8 cellular contexts compared by ENCODE assay signal in genomic region chr15:82810061-82810862, GRCh38. TPM values are rescaled to one million over a fixed set of nuclear protein-coding genes. Genes with fewer than 3 reads are reported as not detected.
A peak's percentile ranks its signal among the peaks of the same experiment; 100 is the strongest.
DNase-seq lines count a peak whose midpoint lies in the region; ATAC-seq and TF ChIP-seq lines count a peak whose summit lies in the region.

No MANE protein-coding gene starts in this region.

- peaks cover 8% of the 10 kb centered on the region; the same call in 1 of the 2 replicates for H4K20me1 ChIP-seq in GM23338 (replicated peaks; ENCODE audit: insufficient read depth)

- peaks cover 8% of the 10 kb centered on the region; the same call in 1 of the 3 replicates for H3K36me3 Mint-ChIP-seq in GM23338 (ENCODE audit: low read depth)
- peaks cover 26% of the 10 kb centered on the region for H3K36me3 Mint-ChIP-seq in activated CD4-positive, alpha-beta T cell treated with anti-CD3 and anti-CD28 coated beads, Interleukin-2, amount 10 ng/mL, durations not matched to agents 24 days and 14 days (ENCODE audit: low read depth)
- no peaks in the 10 kb centered on the region for H3K36me3 Mint-ChIP-seq in endothelial cell (ENCODE audit: low read depth, unreplicated experiment)

- H3K36me3 ChIP-seq in GM06990 (ENCODE audit: control insufficient read depth, insufficient read depth, low read length) (peaks cover 3% of the 10 kb centered on the region; the same call in 1 of the 2 replicates), GM23338 (ENCODE audit: insufficient read depth) (no peaks in the 10 kb centered on the region), MG63 (peaks cover 24% of the 10 kb centered on the region), muscle layer of colon (ENCODE audit: insufficient read depth, low read length) (peaks cover 10% of the 10 kb centered on the region), transverse colon (peaks cover 0 to 19% (median 6%) of the 10 kb centered on the region in 4 donors)

- peak; percentile 10 for ATAC-seq in GM23338

- H3K4me3 Mint-ChIP-seq in GM23338 = peak overlapping the region; percentile 92
- H3K4me3 Mint-ChIP-seq in activated CD4-positive, alpha-beta T cell treated with anti-CD3 and anti-CD28 coated beads, Interleukin-2, amount 10 ng/mL, durations not matched to agents 24 days and 14 days = peak overlapping the region; percentile 88
- H3K4me3 Mint-ChIP-seq in endothelial cell (ENCODE audit: unreplicated experiment) = peak overlapping the region; percentile 95

- H2AFZ ChIP-seq in GM23338 = peak overlapping the region; percentile 80; the same call in 1 of the 2 replicates

- in situ Hi-C loops in transverse colon (cut with MboI; ENCODE audit: low pct_ligation_motif_present in 1 of 4, low pct_unique_long_range_greater_than_20kb in 1 of 4, low sequenced_read_pairs in 3 of 4) = no loop called here

- H3F3A ChIP-seq in GM23338 (replicated peaks; ENCODE audit: low read depth) = peaks cover 5% of the 10 kb centered on the region; the same call in 1 of the 2 replicates

- H3K27me3 Mint-ChIP-seq in GM23338 (ENCODE audit: insufficient read depth, low read depth, poor library complexity) (no peaks in the 10 kb centered on the region), endothelial cell (ENCODE audit: unreplicated experiment) (peaks cover 3% of the 10 kb centered on the region)
- peaks cover 12% of the 10 kb centered on the region for H3K27me3 Mint-ChIP-seq in activated CD4-positive, alpha-beta T cell treated with anti-CD3 and anti-CD28 coated beads, Interleukin-2, amount 10 ng/mL, durations not matched to agents 24 days and 14 days

- no peaks in the 10 kb centered on the region for H3K9me3 Mint-ChIP-seq in GM23338
- H3K9me3 Mint-ChIP-seq in activated CD4-positive, alpha-beta T cell treated with anti-CD3 and anti-CD28 coated beads, Interleukin-2, amount 10 ng/mL, durations not matched to agents 24 days and 14 days = no peaks in the 10 kb centered on the region
- H3K9me3 Mint-ChIP-seq in endothelial cell (ENCODE audit: unreplicated experiment) = no peaks in the 10 kb centered on the region

- H3K4me2 ChIP-seq in GM23338 = peak overlapping the region; percentile 90

- H3K4me1 Mint-ChIP-seq in GM23338 (peaks cover 22% of the 10 kb centered on the region), endothelial cell (ENCODE audit: unreplicated experiment) (peaks cover 10% of the 10 kb centered on the region)
- peaks cover 20% of the 10 kb centered on the region for H3K4me1 Mint-ChIP-seq in activated CD4-positive, alpha-beta T cell treated with anti-CD3 and anti-CD28 coated beads, Interleukin-2, amount 10 ng/mL, durations not matched to agents 24 days and 14 days

- 0 out of 2 replicates have a peak, but pooled peaks cover 2% of the 10 kb centered on the region for H3K9me2 ChIP-seq in GM23338 (ENCODE audit: insufficient read depth)

- no peak overlapping the region for H3K27ac ChIP-seq in GM23338 (ENCODE audit: low read depth)
- H3K27ac ChIP-seq in muscle layer of colon (ENCODE audit: low read depth, low read length) = peak overlapping the region; percentile 97
- H3K27ac ChIP-seq in transverse colon = peak overlapping the region; percentile 99 to 100 (median 100)

- H3K4me3 ChIP-seq in GM06990 (replicated peaks; ENCODE audit: low read depth, low read length) (peak overlapping the region; percentile 96), GM23338 (peak overlapping the region; percentile 77), MG63 (peak overlapping the region; percentile 80), muscle layer of colon (ENCODE audit: low read depth in 1 of 2, low read length in 2 of 2) (peak overlapping the region; percentile 87 to 95), transverse colon (peak overlapping the region; percentile 74 to 97 (median 87))

- no peaks in the 10 kb centered on the region for H3K27me3 ChIP-seq in GM06990 (replicated peaks; ENCODE audit: control insufficient read depth, insufficient read depth, low read length)
- H3K27me3 ChIP-seq in GM23338 (ENCODE audit: insufficient read depth) = peaks cover 5% of the 10 kb centered on the region; the same call in 1 of the 2 replicates
- H3K27me3 ChIP-seq in MG63 = no peaks in the 10 kb centered on the region
- no peaks in the 10 kb centered on the region for H3K27me3 ChIP-seq in muscle layer of colon (ENCODE audit: control insufficient read depth in 1 of 2, insufficient read depth in 2 of 2, low read length in 2 of 2)
- H3K27me3 ChIP-seq in transverse colon = no peaks in the 10 kb centered on the region

- peaks cover 7% of the 10 kb centered on the region; the same call in 1 of the 2 replicates for H3K79me2 ChIP-seq in GM23338 (replicated peaks; ENCODE audit: insufficient read depth)

- no peak overlapping the region for H3K27ac Mint-ChIP-seq in GM23338
- peak overlapping the region; percentile 95 for H3K27ac Mint-ChIP-seq in activated CD4-positive, alpha-beta T cell treated with anti-CD3 and anti-CD28 coated beads, Interleukin-2, amount 10 ng/mL, durations not matched to agents 24 days and 14 days
- H3K27ac Mint-ChIP-seq in endothelial cell (ENCODE audit: unreplicated experiment) = peak overlapping the region; percentile 95

- H3K9ac ChIP-seq in muscle layer of colon (ENCODE audit: low read length) = peak overlapping the region; percentile 93

- 0% methylated on average over 7 to 35 of the region's 80 CpGs for WGBS in transverse colon (ENCODE audit: low coverage in 1 of 2), 2 donors

- DNase-seq in GM06990 (ENCODE audit: extremely low read depth, insufficient read length) (peak; percentile 68), GM23338 (ENCODE audit: low spot score) (peak; percentile 60), MG63 (peak; percentile 42), endothelial cell (ENCODE audit: low spot score) (peak; percentile 52), transverse colon (peak; percentile 37), germinal center (ENCODE audit: low spot score) (no peak)
- DNase-seq in activated CD4-positive, alpha-beta T cell treated with anti-CD3 and anti-CD28 coated beads, Interleukin-2, amount 10 ng/mL, durations not matched to agents 24 days and 14 days = peak; percentile 85

- no peaks in the 10 kb centered on the region for H3K9me3 ChIP-seq in MG63
- H3K9me3 ChIP-seq in muscle layer of colon (ENCODE audit: low read length) = no peaks in the 10 kb centered on the region
- no peaks in the 10 kb centered on the region for H3K9me3 ChIP-seq in transverse colon

- TF ChIP-seq CTCF in GM06990 (IDR thresholded peaks at IDR 0.05; ENCODE audit: insufficient read depth, low read length, poor library complexity, severe bottlenecking) = no peak
- no peak for TF ChIP-seq CTCF in GM23338 (conservative IDR thresholded peaks at IDR 0.05; ENCODE audit: low read depth in 2 of 2)
- TF ChIP-seq CTCF in endothelial cell (IDR thresholded peaks at IDR 0.05; ENCODE audit: unreplicated experiment) = no peak
- no peak for TF ChIP-seq CTCF in transverse colon (IDR thresholded peaks at IDR 0.05)

- TF ChIP-seq EP300 in transverse colon (IDR thresholded peaks at IDR 0.05; ENCODE audit: low read depth) = no peak

- H3K4me1 ChIP-seq in GM23338 (ENCODE audit: insufficient read depth) (peaks cover 18% of the 10 kb centered on the region), muscle layer of colon (ENCODE audit: insufficient read depth, low read length) (peaks cover 24% of the 10 kb centered on the region), transverse colon (peaks cover 7 to 27% (median 17%) of the 10 kb centered on the region in 4 donors)

- no peak for TF ChIP-seq POLR2A in transverse colon (IDR thresholded peaks at IDR 0.05)

- intact Hi-C loops in activated CD4-positive, alpha-beta T cell treated with anti-CD3 and anti-CD28 coated beads, Interleukin-2, amount 10 ng/mL, durations not matched to agents 24 days and 14 days (cut with micrococcal nuclease) = loop anchor here (1.0 to 5.0 kb wide), 3 partner anchors 140 to 389 kb away; partner anchors contain the start of gene C15orf40
- intact Hi-C loops in transverse colon (cut with DNase I; ENCODE audit: low total_unique reads) = no loop called here

TF ChIP-seq in GM23338, 12 proteins besides CTCF, POLR2A, EP300 and RAD21 (continues in another document):
- no peak for TF ChIP-seq POLR2AphosphoS5 (IDR thresholded peaks at IDR 0.05; ENCODE audit: low read depth)
- TF ChIP-seq ZNF331 (CRISPR knock-in tag; IDR thresholded peaks at IDR 0.05; ENCODE audit: low read depth) = no peak
- TF ChIP-seq STAT1 (IDR thresholded peaks at IDR 0.05; ENCODE audit: unreplicated experiment) = no peak
- TF ChIP-seq CREB1 (CRISPR knock-in tag; IDR thresholded peaks at IDR 0.05; ENCODE audit: low read depth) = no peak

RNA-seq across cellular contexts. Expression of gene WHAMM, which starts 0.8 kb away (rescaled TPM):
- total RNA-seq in GM23338 (2014; rRNA removed; shearing (Covaris generic)) = 2.2 and 8.3 TPM in 2 replicates
- 4.1 and 4.2 TPM in 2 replicates for polyA plus RNA-seq in GM23338 (2016; fragmentation: Nextera tagmentation; extraction: Ambion mirVana)
- 3.6 and 6.2 TPM in 2 replicates for total RNA-seq in MG63 (2014; rRNA removed; shearing (Covaris generic); ENCODE audit: low replicate concordance)
- 5.1 and 6.7 TPM in 2 replicates for total RNA-seq in activated CD4-positive, alpha-beta T cell treated with anti-CD3 and anti-CD28 coated beads, Interleukin-2, amount 10 ng/mL, durations not matched to agents 24 days and 14 days
- total RNA-seq in endothelial cell (ENCODE audit: unreplicated experiment) = 9.3 TPM
- 10 to 100 TPM in 1 of 4 donors, 1 to 10 TPM in 3; 6.4 to 14.2 (median 8.8) TPM for total RNA-seq in transverse colon

RNA-seq across cellular contexts. Expression of gene FSD2, which starts 4.4 kb away (rescaled TPM):
- total RNA-seq in GM23338 (2014; rRNA removed; shearing (Covaris generic)) = 0.08 TPM in 1 of 2 replicates, not detected in the other
- polyA plus RNA-seq in GM23338 (2016; fragmentation: Nextera tagmentation; extraction: Ambion mirVana) = 0.18 and 0.37 TPM in 2 replicates
- not detected in 2 replicates for total RNA-seq in MG63 (2014; rRNA removed; shearing (Covaris generic); ENCODE audit: low replicate concordance)
- total RNA-seq in activated CD4-positive, alpha-beta T cell treated with anti-CD3 and anti-CD28 coated beads, Interleukin-2, amount 10 ng/mL, durations not matched to agents 24 days and 14 days = not detected in 2 replicates
- total RNA-seq in endothelial cell (ENCODE audit: unreplicated experiment) = not detected
- not detected for total RNA-seq in transverse colon
